Comparison of ENCODE assay signal across 17 cellular contexts in the genomic region with DNA sequence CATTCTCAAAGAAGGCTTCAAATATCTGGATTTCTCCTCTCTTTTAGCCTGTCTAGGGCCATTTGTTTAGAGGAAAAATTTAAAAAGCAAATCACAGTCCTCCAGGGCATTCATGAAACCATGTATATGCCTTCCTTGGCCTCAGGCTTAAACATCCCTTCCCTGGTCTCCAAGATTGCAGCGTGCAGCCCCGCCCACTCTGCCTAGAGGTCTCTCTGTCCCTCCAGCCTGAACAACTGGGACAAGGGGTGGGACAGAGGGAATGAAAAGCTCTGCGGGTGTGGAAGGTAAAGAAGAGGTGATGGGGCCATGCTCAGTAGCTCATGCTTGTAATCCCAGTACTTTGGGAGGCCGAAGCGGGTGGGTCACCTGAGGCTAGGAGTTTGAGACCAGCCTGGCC. TPM values are rescaled to one million over a fixed set of nuclear protein-coding genes. Genes with fewer than 3 reads are reported as not detected.
A peak's percentile ranks its signal among the peaks of the same experiment; 100 is the strongest.
DNase-seq lines count a peak whose midpoint lies in the region; ATAC-seq, FAIRE-seq and TF ChIP-seq lines count a peak whose summit lies in the region.
"Had no signal": no experiment of that assay in that cellular context is flagged by ENCODE, and none has a peak within 500 bp of the region (broad histone marks: within the 10 kb centered on the region; RNA-seq: fewer than 3 reads in every experiment).

No MANE protein-coding gene starts in this region.

- peak overlapping the region; percentile 22; the same call in 1 of the 2 replicates for H3K9ac ChIP-seq in Karpas-422 (ENCODE audit: low read length)
- H3K9ac ChIP-seq: GM23248 had no signal

- H4K20me1 ChIP-seq in Karpas-422 (ENCODE audit: insufficient read depth, low read depth, low read length), result no peaks in the 10 kb centered on the region

- no peak for FAIRE-seq in small intestine (lab: Jason Lieb, UNC)
- FAIRE-seq: A204.1 had no signal

- H2AFZ ChIP-seq in Karpas-422 (ENCODE audit: low read length), result no peak overlapping the region
- H2AFZ ChIP-seq: GM23248 had no signal

- H3K79me2 ChIP-seq in Karpas-422 (ENCODE audit: low read length), result no peaks in the 10 kb centered on the region

- TF ChIP-seq CTCF in chondrocyte (IDR thresholded peaks at IDR 0.05) (no peak), lower lobe of right lung (IDR thresholded peaks at IDR 0.05) (no peak)

- no peaks in the 10 kb centered on the region for H3K4me1 Mint-ChIP-seq in chondrocyte (ENCODE audit: low read depth)
- no peaks in the 10 kb centered on the region for H3K4me1 Mint-ChIP-seq in activated CD4-positive, alpha-beta T cell treated with anti-CD3 and anti-CD28 coated beads for 36 hours

- ATAC-seq in lower lobe of right lung, result no peak
- no peak for ATAC-seq in activated CD4-positive, alpha-beta T cell treated with anti-CD3 and anti-CD28 coated beads for 36 hours

- H3K36me3 ChIP-seq in Karpas-422 (ENCODE audit: insufficient read depth, low read length) (no peaks in the 10 kb centered on the region), lower lobe of right lung (no peaks in the 10 kb centered on the region), small intestine (ENCODE audit: control insufficient read depth in 2 of 2, insufficient read depth in 2 of 2, low read length in 2 of 2) (no peaks in the 10 kb centered on the region)

- no peaks in the 10 kb centered on the region for H3K9me3 ChIP-seq in Karpas-422 (ENCODE audit: low read length)
- no peaks in the 10 kb centered on the region for H3K9me3 ChIP-seq in lower lobe of right lung
- H3K9me3 ChIP-seq in small intestine (ENCODE audit: control insufficient read depth, low read depth), result no peaks in the 10 kb centered on the region

- H3K4me2 ChIP-seq in Karpas-422 (ENCODE audit: low read depth, low read length, poor library complexity, severe bottlenecking), result peak overlapping the region; percentile 28

- H3K27me3 Mint-ChIP-seq in chondrocyte (ENCODE audit: low read depth), result peaks cover 5% of the 10 kb centered on the region
- no peaks in the 10 kb centered on the region for H3K27me3 Mint-ChIP-seq in activated CD4-positive, alpha-beta T cell treated with anti-CD3 and anti-CD28 coated beads for 36 hours
- H3K27me3 Mint-ChIP-seq: B cell; CD4-positive, alpha-beta memory T cell had no signal

- DNase-seq in Karpas-422 (no peak), chondrocyte (ENCODE audit: low spot score) (peak; percentile 18), lower lobe of right lung (peak; percentile 17), small intestine (peak; percentile 23), SW 1271 (lab: John Stamatoyannopoulos, UW) (no peak), DMS 273 (lab: John Stamatoyannopoulos, UW; ENCODE audit: unreplicated experiment) (no peak)
- no peak for DNase-seq in activated naive CD4-positive, alpha-beta T cell treated with anti-CD3 and anti-CD28 coated beads, Interleukin-2, amount 50 U/mL, for 16 hours
- DNase-seq in activated CD4-positive, alpha-beta T cell treated with anti-CD3 and anti-CD28 coated beads for 36 hours, result no peak
- DNase-seq: C1 segment of cervical spinal cord; CD4-positive, alpha-beta memory T cell; DMS153; DND-41; GF-D8; GM23248; H7 had no signal

- H3K4me1 ChIP-seq in Karpas-422 (ENCODE audit: low read length) (peaks cover 40% of the 10 kb centered on the region), lower lobe of right lung (peaks cover 7% of the 10 kb centered on the region), small intestine (ENCODE audit: control insufficient read depth in 2 of 2, insufficient read depth in 1 of 2, low read depth in 1 of 2, low read length in 1 of 2) (no peaks in the 10 kb centered on the region)

- H3K27ac ChIP-seq in Karpas-422 (ENCODE audit: low read length) (peak overlapping the region; percentile 32), lower lobe of right lung (no peak overlapping the region), small intestine (ENCODE audit: low read depth in 1 of 2, low read length in 1 of 2) (no peak overlapping the region)
- H3K27ac ChIP-seq: GM23248 had no signal

- intact Hi-C loops in lower lobe of right lung (cut with DNase I), result no loop called here
- intact Hi-C loops in activated CD4-positive, alpha-beta T cell treated with anti-CD3 and anti-CD28 coated beads for 36 hours (cut with DNase I, micrococcal nuclease), result no loop called here

- CTCF ChIA-PET in activated CD4-positive, alpha-beta T cell treated with anti-CD3 and anti-CD28 coated beads for 36 hours (lab: Charles Lee), result interaction anchor here (0.6 kb wide), 1 partner anchor 38 kb away, joined by 3 read pairs; no protein-coding TSS in a partner anchor

- no peak overlapping the region for H3K4me3 Mint-ChIP-seq in chondrocyte (ENCODE audit: unreplicated experiment)
- no peak overlapping the region for H3K4me3 Mint-ChIP-seq in activated CD4-positive, alpha-beta T cell treated with anti-CD3 and anti-CD28 coated beads for 36 hours
- H3K4me3 Mint-ChIP-seq: B cell; CD4-positive, alpha-beta memory T cell had no signal

- H3K27me3 ChIP-seq in Karpas-422 (ENCODE audit: low read length) (no peaks in the 10 kb centered on the region), lower lobe of right lung (ENCODE audit: low read depth) (no peaks in the 10 kb centered on the region), small intestine (ENCODE audit: control insufficient read depth in 2 of 2, insufficient read depth in 2 of 2, low read length in 2 of 2) (no peaks in the 10 kb centered on the region)

- H3K27ac Mint-ChIP-seq in chondrocyte (ENCODE audit: unreplicated experiment), result no peak overlapping the region
- H3K27ac Mint-ChIP-seq in activated CD4-positive, alpha-beta T cell treated with anti-CD3 and anti-CD28 coated beads for 36 hours, result no peak overlapping the region

- 70 to 87% (median 72%) methylated on average over 4 to 5 of the region's 5 CpGs for WGBS in small intestine, 3 donors

- no peak overlapping the region for H3K4me3 ChIP-seq in Karpas-422 (ENCODE audit: low read length)
- no peak overlapping the region for H3K4me3 ChIP-seq in lower lobe of right lung
- no peak overlapping the region for H3K4me3 ChIP-seq in small intestine (ENCODE audit: low read depth in 1 of 2, low read length in 2 of 2)
- H3K4me3 ChIP-seq: GM23248 had no signal

- no peaks in the 10 kb centered on the region for H3K9me2 ChIP-seq in Karpas-422 (replicated peaks; ENCODE audit: insufficient read depth, low read length)

- no peaks in the 10 kb centered on the region for H3K36me3 Mint-ChIP-seq in chondrocyte (ENCODE audit: low read depth)
- no peaks in the 10 kb centered on the region for H3K36me3 Mint-ChIP-seq in activated CD4-positive, alpha-beta T cell treated with anti-CD3 and anti-CD28 coated beads for 36 hours (ENCODE audit: low read depth)
- H3K36me3 Mint-ChIP-seq: CD4-positive, alpha-beta memory T cell had no signal

- POLR2A ChIA-PET in activated CD4-positive, alpha-beta T cell treated with anti-CD3 and anti-CD28 coated beads for 36 hours (lab: Charles Lee), result interaction anchor here (0.6 kb wide), 1 partner anchor 80 kb away, joined by 3 read pairs; no protein-coding TSS in a partner anchor

- no peaks in the 10 kb centered on the region for H3K9me3 Mint-ChIP-seq in chondrocyte (ENCODE audit: low read depth)
- no peaks in the 10 kb centered on the region for H3K9me3 Mint-ChIP-seq in activated CD4-positive, alpha-beta T cell treated with anti-CD3 and anti-CD28 coated beads for 36 hours (ENCODE audit: low read depth)
- H3K9me3 Mint-ChIP-seq: CD4-positive, alpha-beta memory T cell had no signal

RNA-seq across cellular contexts. Expression of gene CBFA2T2, which starts 9.8 kb away (rescaled TPM):
- 47.6 and 54.8 TPM in 2 replicates for total RNA-seq in Karpas-422 (2014; rRNA removed; shearing (Covaris generic); ENCODE audit: low replicate concordance)
- 14.7 to 23.6 TPM (median 23.5 TPM) in 3 replicates for total RNA-seq in chondrocyte
- 18.2 TPM for total RNA-seq in lower lobe of right lung
- polyA plus RNA-seq in small intestine, result 1 to 10 TPM; 6.5 to 10.0 (median 8.5) TPM
- total RNA-seq in activated CD4-positive, alpha-beta T cell treated with anti-CD3 and anti-CD28 coated beads for 36 hours, result 10 to 100 TPM; 10.9 to 12.9 TPM

RNA-seq across cellular contexts. Expression of gene SNTA1, which starts 36.5 kb away (rescaled TPM):
- total RNA-seq in Karpas-422 (2014; rRNA removed; shearing (Covaris generic); ENCODE audit: low replicate concordance), result 51.4 and 85.6 TPM in 2 replicates
- 22.3 to 68.1 TPM (median 63.3 TPM) in 3 replicates for total RNA-seq in chondrocyte
- 6.7 TPM for total RNA-seq in lower lobe of right lung
- 10 to 100 TPM in 2 of 3 donors, 1 to 10 TPM in 1; 9.1 to 15.4 (median 13.9) TPM for polyA plus RNA-seq in small intestine
- 1 to 10 TPM; 4.2 to 5.0 TPM for total RNA-seq in activated CD4-positive, alpha-beta T cell treated with anti-CD3 and anti-CD28 coated beads for 36 hours

Comparison
In these comparisons a context has a peak if more than half of its experiments do, and no peak if none do; other contexts are left out.
1. DNase-seq: peak in chondrocyte (single experiment), lower lobe of right lung (single experiment) and small intestine (single experiment); none in Karpas-422 (single experiment), activated naive CD4-positive, alpha-beta T cell treated with anti-CD3 and anti-CD28 coated beads, Interleukin-2, amount 50 U/mL, for 16 hours (single experiment), SW 1271 (0 of 2), DMS 273 (single experiment) and activated CD4-positive, alpha-beta T cell treated with anti-CD3 and anti-CD28 coated beads for 36 hours (single experiment).